Comparison of ENCODE assay signal across 9 cellular contexts in the genomic region with DNA sequence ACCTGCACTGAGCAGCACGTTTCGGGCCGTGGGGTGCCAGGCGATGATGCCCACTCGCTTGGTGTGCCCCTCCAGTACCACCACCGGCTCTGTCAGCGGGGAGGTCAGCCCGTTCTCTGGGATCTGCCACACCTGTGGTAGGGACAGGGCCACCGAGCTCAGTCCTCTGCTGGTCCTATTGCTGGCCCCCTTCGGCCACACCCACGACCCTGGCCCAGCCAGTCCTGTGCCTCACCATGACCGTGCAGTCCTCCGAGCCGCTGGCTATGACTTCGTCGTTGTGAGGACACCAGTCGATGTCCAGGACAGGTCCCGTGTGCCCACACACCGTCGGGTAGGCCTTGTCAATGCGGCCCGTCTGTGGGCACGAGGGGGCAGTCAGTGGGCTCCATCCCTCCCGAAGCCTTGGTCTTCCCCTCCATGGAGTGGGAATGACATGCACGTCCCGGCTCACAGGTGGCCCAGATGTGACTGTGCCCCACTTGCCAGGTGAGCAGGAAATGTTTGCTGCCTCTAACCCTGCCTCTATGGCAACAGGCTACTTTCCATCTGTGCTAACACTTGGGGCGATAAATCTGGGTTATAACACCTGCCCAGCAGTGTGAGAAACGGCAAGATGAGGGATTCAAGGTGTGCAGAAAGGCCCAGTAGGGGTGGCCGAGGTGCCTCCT. TPM values are rescaled to one million over a fixed set of nuclear protein-coding genes. Genes with fewer than 3 reads are reported as not detected.
DNase-seq lines count a peak whose midpoint lies in the region; ATAC-seq and TF ChIP-seq lines count a peak whose summit lies in the region.
"Had no signal": no experiment of that assay in that cellular context is flagged by ENCODE, and none has a peak within 500 bp of the region (broad histone marks: within the 10 kb centered on the region; RNA-seq: fewer than 3 reads in every experiment).

No MANE protein-coding gene starts in this region.

- H3K9me3 Mint-ChIP-seq in endothelial cell (ENCODE audit: unreplicated experiment) = no peaks in the 10 kb centered on the region

- H2AFZ ChIP-seq in GM23248 = no peak overlapping the region

- intact Hi-C loops in psoas muscle (cut with DNase I) = no loop called here

- no peak for DNase-seq in GM23248
- peak; percentile 57 for DNase-seq in RWPE2 (ENCODE audit: low spot score)
- no peak for DNase-seq in endothelial cell (ENCODE audit: low spot score)
- DNase-seq in psoas muscle = no peak
- DNase-seq in LoVo (ENCODE audit: low spot score) = no peak
- DNase-seq: foreskin keratinocyte, NCI-H526 had no signal

- H3K27ac Mint-ChIP-seq in endothelial cell (ENCODE audit: unreplicated experiment) = peak overlapping the region; percentile 80

- peaks cover 11% of the 10 kb centered on the region for H3K36me3 Mint-ChIP-seq in endothelial cell (ENCODE audit: low read depth, unreplicated experiment)

- H3K9me3 ChIP-seq in GM23248 (ENCODE audit: low read depth) (no peaks in the 10 kb centered on the region), RWPE2 (ENCODE audit: severe bottlenecking) (no peaks in the 10 kb centered on the region), psoas muscle (no peaks in the 10 kb centered on the region)

- H3K27me3 Mint-ChIP-seq in endothelial cell (ENCODE audit: unreplicated experiment) = peaks cover 29% of the 10 kb centered on the region

- H3K9me2 ChIP-seq in GM23248 (ENCODE audit: insufficient read depth) = no peaks in the 10 kb centered on the region

- no peak overlapping the region for H3K4me2 ChIP-seq in GM23248 (ENCODE audit: unreplicated experiment)

- H3K4me1 ChIP-seq in GM23248 (ENCODE audit: insufficient read depth) (0 out of 2 replicates have a peak, but pooled peaks cover 3% of the 10 kb centered on the region), RWPE2 (ENCODE audit: insufficient read depth, poor library complexity, severe bottlenecking) (no peaks in the 10 kb centered on the region), psoas muscle (peaks cover 8% of the 10 kb centered on the region)
- H3K4me1 ChIP-seq: foreskin keratinocyte had no signal

- no peaks in the 10 kb centered on the region; the same call in 1 of the 2 replicates for H3F3A ChIP-seq in GM23248 (ENCODE audit: insufficient read depth)

- H3K4me3 ChIP-seq in GM23248 (peak overlapping the region; percentile 92), RWPE2 (ENCODE audit: severe bottlenecking) (no peak overlapping the region), psoas muscle (peak overlapping the region; percentile 73)

- H3K4me3 Mint-ChIP-seq in endothelial cell (ENCODE audit: unreplicated experiment) = peak overlapping the region; percentile 95

- H3K27ac ChIP-seq in GM23248 (no peak overlapping the region), RWPE2 (ENCODE audit: poor library complexity, severe bottlenecking) (no peak overlapping the region), psoas muscle (peak overlapping the region; percentile 86)
- H3K27ac ChIP-seq: foreskin keratinocyte had no signal

- no peak overlapping the region for H3K9ac ChIP-seq in GM23248

- 82 to 86% methylated on average over 26 to 27 of the region's 29 CpGs for WGBS in GM23248 (ENCODE audit: low coverage in 1 of 2, low lambda C conversion rate in 2 of 2, missing lambda C conversion rate in 2 of 2), 2 experiments
- WGBS in psoas muscle, 3 donors = 83 to 89% (median 84%) methylated on average over 29 of the region's 29 CpGs

- ATAC-seq in RWPE2 (ENCODE audit: low read depth) (no peak), psoas muscle (no peak), GM21360 (IDR thresholded peaks at IDR 0.05; ENCODE audit: unreplicated experiment) (no peak), HG03354 (IDR thresholded peaks at IDR 0.05; ENCODE audit: poor library complexity, severe bottlenecking, unreplicated experiment) (no peak)

- H3K79me2 ChIP-seq in GM23248 (ENCODE audit: insufficient read depth) = peaks cover 12% of the 10 kb centered on the region

- TF ChIP-seq CTCF in RWPE2 (IDR thresholded peaks at IDR 0.05; ENCODE audit: poor library complexity, severe bottlenecking) (no peak), endothelial cell (IDR thresholded peaks at IDR 0.05; ENCODE audit: unreplicated experiment) (no peak), psoas muscle (IDR thresholded peaks at IDR 0.05) (no peak)

- in situ Hi-C loops in GM23248 (cut with MboI) = no loop called here

- peaks cover 21% of the 10 kb centered on the region for H3K4me1 Mint-ChIP-seq in endothelial cell (ENCODE audit: unreplicated experiment)

- no peaks in the 10 kb centered on the region for H4K20me1 ChIP-seq in GM23248 (ENCODE audit: insufficient read depth)

- no peaks in the 10 kb centered on the region for H3K27me3 ChIP-seq in GM23248 (replicated peaks; ENCODE audit: insufficient read depth)
- no peaks in the 10 kb centered on the region for H3K27me3 ChIP-seq in RWPE2 (ENCODE audit: insufficient read depth, poor library complexity, severe bottlenecking)
- no peaks in the 10 kb centered on the region for H3K27me3 ChIP-seq in psoas muscle (ENCODE audit: insufficient read depth in 3 of 3, low read length in 2 of 3)
- H3K27me3 ChIP-seq: foreskin keratinocyte had no signal

- no peaks in the 10 kb centered on the region for H3K36me3 ChIP-seq in GM23248 (ENCODE audit: low read depth)
- H3K36me3 ChIP-seq in RWPE2 (ENCODE audit: low read depth) = peaks cover 15% of the 10 kb centered on the region
- peaks cover 0 to 42% of the 10 kb centered on the region in 2 donors for H3K36me3 ChIP-seq in psoas muscle (ENCODE audit: insufficient read depth in 1 of 2, low read depth in 1 of 2)

RNA-seq across cellular contexts. Expression of a gene that starts 1.4 kb away (rescaled TPM):
- total RNA-seq in GM23248 (2014; rRNA removed; shearing (Covaris generic)) = 107 and 113 TPM in 2 replicates
- polyA plus RNA-seq in GM23248 (2016; fragmentation: Nextera tagmentation; extraction: Ambion mirVana) (78.1 and 80.2 TPM in 2 replicates), psoas muscle (10 to 100 TPM; 10.6 to 18.1 (median 16.7) TPM)
- total RNA-seq in endothelial cell (ENCODE audit: unreplicated experiment) (252 TPM), psoas muscle (10 to 100 TPM in 3 of 4 donors, 1 to 10 TPM in 1; 8.7 to 13.1 (median 11.5) TPM)

RNA-seq across cellular contexts. Expression of a gene that starts 4.4 kb away (rescaled TPM):
- total RNA-seq in GM23248 (2014; rRNA removed; shearing (Covaris generic)) = not detected in 2 replicates
- polyA plus RNA-seq in GM23248 (2016; fragmentation: Nextera tagmentation; extraction: Ambion mirVana) (0.43 and 0.68 TPM in 2 replicates), psoas muscle (1 to 10 TPM in 1 of 3 donors, under 1 TPM in 2; 0.25 to 1.3 (median 0.65) TPM)
- total RNA-seq in endothelial cell (ENCODE audit: unreplicated experiment) (12.9 TPM), psoas muscle (1 to 10 TPM in 3 of 4 donors, under 1 TPM in 1; 0.89 to 1.4 (median 1.0) TPM)

RNA-seq across cellular contexts. Expression of a gene that starts 10.7 kb away (rescaled TPM):
- total RNA-seq in GM23248 (2014; rRNA removed; shearing (Covaris generic)) = not detected in 2 replicates
- polyA plus RNA-seq in GM23248 (2016; fragmentation: Nextera tagmentation; extraction: Ambion mirVana) = not detected in 2 replicates
- not detected for total RNA-seq in endothelial cell (ENCODE audit: unreplicated experiment)
- under 1 TPM in 1 of 4 donors, not detected in 3; 0.19 TPM for total RNA-seq in psoas muscle
- not detected for polyA plus RNA-seq in psoas muscle
- total RNA-seq: foreskin keratinocyte had no signal
- polyA plus RNA-seq: foreskin keratinocyte had no signal

RNA-seq across cellular contexts. Expression of a gene that starts 13.3 kb away (rescaled TPM):
- total RNA-seq in GM23248 (2014; rRNA removed; shearing (Covaris generic)) = not detected in 2 replicates
- polyA plus RNA-seq in GM23248 (2016; fragmentation: Nextera tagmentation; extraction: Ambion mirVana) (not detected in 2 replicates), psoas muscle (under 1 TPM; 0.35 to 0.89 (median 0.61) TPM)
- total RNA-seq in endothelial cell (ENCODE audit: unreplicated experiment) (not detected), psoas muscle (1 to 10 TPM in 3 of 4 donors, under 1 TPM in 1; 0.93 to 1.9 (median 1.5) TPM)
- total RNA-seq: foreskin keratinocyte had no signal
- polyA plus RNA-seq: foreskin keratinocyte had no signal

RNA-seq across cellular contexts. Expression of a gene that starts 13.6 kb away (rescaled TPM):
- 68.0 and 71.2 TPM in 2 replicates for total RNA-seq in GM23248 (2014; rRNA removed; shearing (Covaris generic))
- 52.3 and 53.0 TPM in 2 replicates for polyA plus RNA-seq in GM23248 (2016; fragmentation: Nextera tagmentation; extraction: Ambion mirVana)
- total RNA-seq in endothelial cell (ENCODE audit: unreplicated experiment) = 44.2 TPM
- total RNA-seq in psoas muscle = 10 to 100 TPM; 23.1 to 34.3 (median 26.8) TPM
- 10 to 100 TPM; 25.6 to 64.6 (median 33.1) TPM for polyA plus RNA-seq in psoas muscle
